In genomic region chr13:30421093-30422055, GRCh38 we compare ENCODE assay signal across 1 cellular context.
TF ChIP-seq lines count a peak whose summit lies in the region.

No MANE protein-coding gene starts in this region.

TF ChIP-seq in HEK293, 187 proteins besides CTCF, POLR2A, EP300 and RAD21 (continued from another document):
- TF ChIP-seq ZFP69B (tag by site-specific recombination; IDR thresholded peaks at IDR 0.05) (no peak), ZNF18 (tag by site-specific recombination; IDR thresholded peaks at IDR 0.05) (peak; percentile 33; the same call in 1 of the 2 replicates), ZNF560 (tag by site-specific recombination; IDR thresholded peaks at IDR 0.05; ENCODE audit: borderline replicate concordance) (no peak), ZNF571 (tag by site-specific recombination; IDR thresholded peaks at IDR 0.05) (no peak), ZNF112 (tag by site-specific recombination; IDR thresholded peaks at IDR 0.05) (no peak), ZNF280D (tag by site-specific recombination; IDR thresholded peaks at IDR 0.05) (no peak), ZNF555 (tag by site-specific recombination; conservative IDR thresholded peaks at IDR 0.05) (no peak), ZNF146 (tag by site-specific recombination; IDR thresholded peaks at IDR 0.05) (no peak), ZNF248 (tag by site-specific recombination; IDR thresholded peaks at IDR 0.05) (no peak)
